25 cellular contexts compared by ENCODE assay signal in the genomic region with DNA sequence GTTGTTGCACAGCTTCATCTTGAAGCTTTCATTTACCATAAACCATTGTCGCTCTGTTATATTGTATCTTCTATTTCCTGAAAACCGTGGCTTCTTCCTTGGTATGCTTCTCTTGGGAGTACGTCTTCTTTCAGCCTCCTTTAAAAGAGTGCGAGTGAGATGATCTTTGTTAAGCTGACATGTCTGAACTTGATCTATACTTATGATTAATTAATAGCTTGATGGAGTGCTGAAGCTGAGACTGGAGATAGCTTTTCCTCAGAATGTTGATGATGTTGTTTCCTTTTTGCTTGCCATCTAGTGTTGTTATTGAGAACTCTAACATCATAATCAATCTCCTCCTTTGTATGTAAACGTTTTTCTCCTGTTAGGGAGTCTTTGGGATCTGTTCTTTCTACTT.
"Had no signal": no experiment of that assay in that cellular context is flagged by ENCODE, and none has a peak within 500 bp of the region (broad histone marks: within the 10 kb centered on the region; RNA-seq: fewer than 3 reads in every experiment).

No MANE protein-coding gene starts in this region.

- H3K9ac ChIP-seq: parathyroid adenoma had no signal

- H3K27me3 ChIP-seq: cardiac muscle cell, right lobe of liver, stomach, suprapubic skin, tibial nerve had no signal

- H3K27me3 Mint-ChIP-seq: activated naive CD8-positive, alpha-beta T cell treated with anti-CD3 and anti-CD28 coated beads, Interleukin-2, amount 10 ng/mL, durations not matched to agents 7 days and 5 days; activated T-cell treated with anti-CD3 and anti-CD28 coated beads, Interleukin-2, amount 50 U/mL, for 24 hours; naive thymus-derived CD4-positive, alpha-beta T cell had no signal

- H3K27ac ChIP-seq: cardiac muscle cell, parathyroid adenoma, right lobe of liver, skin epidermis, stomach, suprapubic skin, tibial nerve had no signal

- H3K4me1 ChIP-seq: parathyroid adenoma, right lobe of liver, stomach had no signal

- H3K79me2 ChIP-seq: parathyroid adenoma had no signal

- H3K36me3 ChIP-seq: cardiac muscle cell, right lobe of liver, stomach, suprapubic skin, tibial nerve had no signal

- FAIRE-seq: urothelium cell line had no signal

- DNase-seq: activated CD8-positive, alpha-beta memory T cell treated with anti-CD3 and anti-CD28 coated beads for 24 hours; activated CD8-positive, alpha-beta memory T cell treated with anti-CD3 and anti-CD28 coated beads, Interleukin-2, amount 50 U/mL, for 4 hours; activated naive CD4-positive, alpha-beta T cell treated with Interleukin-2 at 50 U/mL for 16 hours; activated naive CD8-positive, alpha-beta T cell treated with anti-CD3 and anti-CD28 coated beads, Interleukin-2, amount 10 ng/mL, durations not matched to agents 7 days and 5 days; activated T-cell treated with anti-CD3 and anti-CD28 coated beads, Interleukin-2, amount 50 U/mL, for 24 hours; amniotic stem cell; erythroblast; foreskin fibroblast; naive thymus-derived CD4-positive, alpha-beta T cell; right lobe of liver; stimulated activated CD4-positive, alpha-beta T cell treated with anti-CD3 and anti-CD28 coated beads, Interleukin-2, amount 100 ng/mL, for 24 hours; stomach; T1000 had no signal

- H3K36me3 Mint-ChIP-seq: activated naive CD8-positive, alpha-beta T cell treated with anti-CD3 and anti-CD28 coated beads, Interleukin-2, amount 10 ng/mL, durations not matched to agents 7 days and 5 days; naive thymus-derived CD4-positive, alpha-beta T cell; stimulated activated effector memory CD8-positive, alpha-beta T cell treated with anti-CD3 and anti-CD28 coated beads, Interleukin-12 subunit alpha, Interleukin-12 subunit beta, amount 100 ng/mL, for 72 hours; WTC11 had no signal

- H2AFZ ChIP-seq: parathyroid adenoma had no signal

- H3K9me3 ChIP-seq: right lobe of liver, stomach, suprapubic skin, tibial nerve had no signal

- H3K4me3 ChIP-seq: cardiac muscle cell, lung, right lobe of liver, skin epidermis, stomach, suprapubic skin, tibial nerve had no signal

- ATAC-seq: left lobe of liver; naive thymus-derived CD4-positive, alpha-beta T cell; right lobe of liver; stimulated activated effector memory CD8-positive, alpha-beta T cell treated with anti-CD3 and anti-CD28 coated beads, Interleukin-12 subunit alpha, Interleukin-12 subunit beta, amount 100 ng/mL, for 72 hours; WTC11 had no signal

- H3K9me3 Mint-ChIP-seq: activated naive CD8-positive, alpha-beta T cell treated with anti-CD3 and anti-CD28 coated beads, Interleukin-2, amount 10 ng/mL, durations not matched to agents 7 days and 5 days; activated T-cell treated with anti-CD3 and anti-CD28 coated beads, Interleukin-2, amount 50 U/mL, for 24 hours; T-helper 1 cell treated with Interleukin-12 subunit alpha and Interleukin-12 subunit beta and Interleukin-4 antibody, amounts not matched to agents 30 μg/mL and 1 μg/mL, for 36 hours; WTC11 had no signal

- H3K4me3 Mint-ChIP-seq: activated naive CD8-positive, alpha-beta T cell treated with anti-CD3 and anti-CD28 coated beads, Interleukin-2, amount 10 ng/mL, durations not matched to agents 7 days and 5 days; activated T-cell treated with anti-CD3 and anti-CD28 coated beads, Interleukin-2, amount 50 U/mL, for 24 hours; naive thymus-derived CD4-positive, alpha-beta T cell; stimulated activated effector memory CD8-positive, alpha-beta T cell treated with anti-CD3 and anti-CD28 coated beads, Interleukin-12 subunit alpha, Interleukin-12 subunit beta, amount 100 ng/mL, for 72 hours; T-helper 1 cell treated with Interleukin-12 subunit alpha and Interleukin-12 subunit beta and Interleukin-4 antibody, amounts not matched to agents 30 μg/mL and 1 μg/mL, for 36 hours; WTC11 had no signal

- H3K27ac Mint-ChIP-seq: activated naive CD8-positive, alpha-beta T cell treated with anti-CD3 and anti-CD28 coated beads, Interleukin-2, amount 10 ng/mL, durations not matched to agents 7 days and 5 days; activated T-cell treated with anti-CD3 and anti-CD28 coated beads, Interleukin-2, amount 50 U/mL, for 24 hours; activated T-helper 2 cell treated with anti-CD3 and anti-CD28 coated beads, Interferon-gamma antibody, Interleukin-2, Interleukin-4, amounts not matched to agents 10 μg/mL and 5 μg/mL and 100 μg/mL, durations not matched to agents 14 hours and 24 hours and 36 hours; naive thymus-derived CD4-positive, alpha-beta T cell; stimulated activated effector memory CD8-positive, alpha-beta T cell treated with anti-CD3 and anti-CD28 coated beads, Interleukin-12 subunit alpha, Interleukin-12 subunit beta, amount 100 ng/mL, for 72 hours; T-helper 1 cell treated with Interleukin-12 subunit alpha and Interleukin-12 subunit beta and Interleukin-4 antibody, amounts not matched to agents 30 μg/mL and 1 μg/mL, for 36 hours; WTC11 had no signal

- H3K4me1 Mint-ChIP-seq: activated naive CD8-positive, alpha-beta T cell treated with anti-CD3 and anti-CD28 coated beads, Interleukin-2, amount 10 ng/mL, durations not matched to agents 7 days and 5 days; stimulated activated effector memory CD8-positive, alpha-beta T cell treated with anti-CD3 and anti-CD28 coated beads, Interleukin-12 subunit alpha, Interleukin-12 subunit beta, amount 100 ng/mL, for 72 hours had no signal
